1 cellular context compared by ENCODE assay signal in genomic region chr3:101861212-101861977, GRCh38.
TF ChIP-seq lines count a peak whose summit lies in the region.

No MANE protein-coding gene starts in this region.

TF ChIP-seq in GM23338, 12 proteins besides CTCF, POLR2A, EP300 and RAD21 (continued from another document):
- TF ChIP-seq ZNF462 (CRISPR knock-in tag; IDR thresholded peaks at IDR 0.05), result no peak
- TF ChIP-seq EZH2 (IDR thresholded peaks at IDR 0.05; ENCODE audit: low read depth, unreplicated experiment), result no peak
- no peak for TF ChIP-seq POLR2AphosphoS5 (IDR thresholded peaks at IDR 0.05; ENCODE audit: low read depth)
